In the genomic region with DNA sequence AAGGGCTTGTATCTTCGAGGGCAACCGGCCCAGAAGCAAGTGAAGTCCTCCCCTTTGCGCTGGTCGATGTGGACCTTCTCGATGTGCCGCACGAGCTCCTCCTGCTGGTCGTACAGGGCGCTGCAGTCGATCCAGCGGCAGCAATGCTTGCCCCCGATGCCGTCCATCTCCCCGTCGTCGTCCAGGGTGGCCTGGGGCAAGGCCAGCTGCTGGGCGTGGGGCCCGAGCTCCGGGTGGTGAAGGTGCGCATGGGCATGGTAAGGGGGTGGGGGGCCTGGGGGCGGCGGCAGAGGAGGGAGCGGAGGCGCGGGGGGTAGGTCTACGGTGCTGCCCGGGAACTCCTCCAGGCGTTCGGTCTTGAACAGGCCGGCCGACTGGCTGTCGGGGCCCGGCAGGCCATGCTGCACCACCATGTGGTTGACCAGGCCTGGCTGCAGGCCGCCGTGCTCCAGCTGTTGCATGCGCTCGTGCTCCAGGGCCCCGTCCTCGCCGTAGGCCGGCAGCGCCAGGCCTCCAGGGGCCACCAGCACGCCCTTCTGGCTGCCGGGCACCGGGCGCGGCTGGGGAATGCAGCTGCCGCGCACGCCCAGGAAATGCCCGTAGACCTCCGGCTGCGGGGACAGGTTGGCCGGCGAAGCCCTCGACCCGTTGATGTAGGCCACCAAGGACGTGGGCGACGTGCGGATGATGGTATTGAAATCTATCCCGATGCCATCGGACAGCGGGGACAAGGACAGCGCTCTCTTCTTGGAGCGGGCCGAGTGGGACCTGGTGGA, we compare ENCODE assay signal across 8 cellular contexts.
DNase-seq lines count a peak whose midpoint lies in the region; ATAC-seq lines count a peak whose summit lies in the region.

No MANE protein-coding gene starts in this region.

- H3K9me3 ChIP-seq in Karpas-422 (ENCODE audit: low read length) = no peaks in the 10 kb centered on the region
- H3K9me3 ChIP-seq in right cardiac atrium (ENCODE audit: control insufficient read depth, low read length) = no peaks in the 10 kb centered on the region

- H2AFZ ChIP-seq in Karpas-422 (ENCODE audit: low read length) = no peak overlapping the region

- no peak overlapping the region for H3K27ac ChIP-seq in Karpas-422 (ENCODE audit: low read length)
- H3K27ac ChIP-seq in right cardiac atrium (ENCODE audit: low read length) = no peak overlapping the region

- H3K36me3 ChIP-seq in Karpas-422 (ENCODE audit: insufficient read depth, low read length) = no peaks in the 10 kb centered on the region

- H3K4me2 ChIP-seq in Karpas-422 (ENCODE audit: low read depth, low read length, poor library complexity, severe bottlenecking) = no peak overlapping the region

- intact Hi-C loops in right cardiac atrium (cut with DNase I) = no loop called here

- H3K4me3 ChIP-seq in Karpas-422 (ENCODE audit: low read length) (no peak overlapping the region), right cardiac atrium (ENCODE audit: low read length) (no peak overlapping the region)

- no peak overlapping the region for H3K9ac ChIP-seq in Karpas-422 (ENCODE audit: low read length)

- H4K20me1 ChIP-seq in Karpas-422 (ENCODE audit: insufficient read depth, low read depth, low read length) = no peaks in the 10 kb centered on the region

- no peaks in the 10 kb centered on the region for H3K9me2 ChIP-seq in Karpas-422 (replicated peaks; ENCODE audit: insufficient read depth, low read length)

- H3K79me2 ChIP-seq in Karpas-422 (ENCODE audit: low read length) = no peaks in the 10 kb centered on the region

- no peaks in the 10 kb centered on the region for H3K27me3 ChIP-seq in Karpas-422 (ENCODE audit: low read length)
- H3K27me3 ChIP-seq in right cardiac atrium (ENCODE audit: control insufficient read depth, insufficient read depth) = no peaks in the 10 kb centered on the region

- H3K4me1 ChIP-seq in Karpas-422 (ENCODE audit: low read length) = no peaks in the 10 kb centered on the region
- no peaks in the 10 kb centered on the region for H3K4me1 ChIP-seq in right cardiac atrium (ENCODE audit: control insufficient read depth, insufficient read depth, low read length)

- WGBS in right cardiac atrium = 92% methylated on average over 67 of the region's 67 CpGs

- ATAC-seq in right cardiac atrium (peak; percentile 22 to 43), GM21786 (IDR thresholded peaks at IDR 0.05; ENCODE audit: unreplicated experiment) (no peak), GM21367 (IDR thresholded peaks at IDR 0.05; ENCODE audit: unreplicated experiment) (no peak)

- DNase-seq in ELF-1 (ENCODE audit: low read depth, low spot score) (peak; percentile 72), Karpas-422 (peak; percentile 80), activated T-cell treated with anti-CD3 and anti-CD28 coated beads for 48 hours (ENCODE audit: low read depth) (peak; percentile 35), right cardiac atrium (peak; percentile 21 to 73 (median 72)), NCI-H1417 treated with DMSO at 0.1 percent for 48 hours (lab: John Stamatoyannopoulos, UW) (no peak)
- peak; percentile 37 for DNase-seq in stimulated activated CD8-positive, alpha-beta memory T cell treated with anti-CD3 and anti-CD28 coated beads, Interleukin-7, amount 100 ng/mL, for 24 hours (ENCODE audit: low read depth)

Comparison
In these comparisons a context has a peak if more than half of its experiments do, and no peak if none do; other contexts are left out.
1. ATAC-seq: peak in right cardiac atrium (2 of 2); none in GM21786 (single experiment) and GM21367 (single experiment).